8 cellular contexts compared by ENCODE assay signal in genomic region chr6:33578588-33579011, GRCh38. TPM values are rescaled to one million over a fixed set of nuclear protein-coding genes. Genes with fewer than 3 reads are reported as not detected.
DNase-seq lines count a peak whose midpoint lies in the region; TF ChIP-seq lines count a peak whose summit lies in the region.

No MANE protein-coding gene starts in this region.

- intact Hi-C loops in dorsolateral prefrontal cortex (cut with DNase I): loop anchor here in 1 of 2 donors (5.0 to 10.0 kb wide), 2 partner anchors 126 to 164 kb away; partner anchors contain the start of genes CUTA, PHF1 and ZBTB9

- H3K36me3 ChIP-seq in parathyroid adenoma (ENCODE audit: control insufficient read depth, insufficient read depth, low read length): no peaks in the 10 kb centered on the region

- H3K4me3 ChIP-seq in GM12865 (ENCODE audit: low read depth, low read length) (peak overlapping the region; percentile 96), dorsolateral prefrontal cortex (peak overlapping the region in 58 of 59 donors; percentile 16 to 97 (median 86)), parathyroid adenoma (ENCODE audit: low read depth, low read length) (peak overlapping the region; percentile 94)

- H3K27ac ChIP-seq in dorsolateral prefrontal cortex (peak overlapping the region in 31 of 59 donors; percentile 1 to 96 (median 86)), parathyroid adenoma (no peak overlapping the region)

- H3K4me2 ChIP-seq in parathyroid adenoma (ENCODE audit: low read length): peak overlapping the region; percentile 37

- peaks cover 6% of the 10 kb centered on the region for H3K79me2 ChIP-seq in parathyroid adenoma

- no peaks in the 10 kb centered on the region for H3K9me3 ChIP-seq in parathyroid adenoma (ENCODE audit: control insufficient read depth, low read length)

- H3K9ac ChIP-seq in parathyroid adenoma: no peak overlapping the region

- TF ChIP-seq CTCF in GM12865 (IDR thresholded peaks at IDR 0.05; ENCODE audit: insufficient read depth, low read depth, low read length, missing control alignments): no peak
- TF ChIP-seq CTCF in dorsolateral prefrontal cortex (IDR thresholded peaks at IDR 0.05 in 54 of 56, conservative IDR thresholded peaks at IDR 0.05 in 2 of 56; ENCODE audit: low read depth in 1 of 56, partially characterized antibody in 56 of 56): no peak
- no peak for TF ChIP-seq CTCF in parathyroid adenoma (IDR thresholded peaks at IDR 0.05)

- DNase-seq in GM12865 (ENCODE audit: low read depth) (peak; percentile 73), T follicular helper cell (ENCODE audit: low read depth) (peak; percentile 18), dorsolateral prefrontal cortex (no peak), NCI-H1092 treated with DMSO at 0.1 percent for 48 hours (lab: John Stamatoyannopoulos, UW) (no peak), NCI-H2081 treated with DMSO at 0.1 percent for 48 hours (lab: John Stamatoyannopoulos, UW) (no peak), LoVo (ENCODE audit: low spot score) (no peak), occipital lobe (lab: John Stamatoyannopoulos, UW) (no peak)

- peaks cover 4% of the 10 kb centered on the region for H3K4me1 ChIP-seq in parathyroid adenoma

- no peaks in the 10 kb centered on the region for H3K27me3 ChIP-seq in dorsolateral prefrontal cortex
- no peaks in the 10 kb centered on the region for H3K27me3 ChIP-seq in parathyroid adenoma (ENCODE audit: control insufficient read depth, insufficient read depth, low read length)

- no peak overlapping the region for H2AFZ ChIP-seq in parathyroid adenoma

RNA-seq across cellular contexts. Expression of gene BAK1, which starts 1.5 kb away (rescaled TPM):
- total RNA-seq in dorsolateral prefrontal cortex: 10 to 100 TPM in 82 of 120 experiments, 1 to 10 TPM in 38; 6.4 to 17.0 (median 10.8) TPM
- 3.7 TPM for total RNA-seq in occipital lobe

RNA-seq across cellular contexts. Expression of gene ITPR3, which starts 42.5 kb away (rescaled TPM):
- total RNA-seq in dorsolateral prefrontal cortex: 10 to 100 TPM in 1 of 120 experiments, 1 to 10 TPM in 119; 1.3 to 10.9 (median 3.8) TPM
- total RNA-seq in occipital lobe: 0.78 TPM

Comparison
In these comparisons a context has a peak if more than half of its experiments do, and no peak if none do; other contexts are left out.
1. DNase-seq: peak in GM12865 (single experiment) and T follicular helper cell (single experiment); none in dorsolateral prefrontal cortex (0 of 10), NCI-H1092 treated with DMSO at 0.1 percent for 48 hours (single experiment), NCI-H2081 treated with DMSO at 0.1 percent for 48 hours (single experiment), LoVo (single experiment) and occipital lobe (single experiment).
2. Peak in every context shown above with its lines, with median percentiles within 50 percentile points of each other: H3K4me3 ChIP-seq.